ENCODE assay signal across 1 cellular context in the genomic region with DNA sequence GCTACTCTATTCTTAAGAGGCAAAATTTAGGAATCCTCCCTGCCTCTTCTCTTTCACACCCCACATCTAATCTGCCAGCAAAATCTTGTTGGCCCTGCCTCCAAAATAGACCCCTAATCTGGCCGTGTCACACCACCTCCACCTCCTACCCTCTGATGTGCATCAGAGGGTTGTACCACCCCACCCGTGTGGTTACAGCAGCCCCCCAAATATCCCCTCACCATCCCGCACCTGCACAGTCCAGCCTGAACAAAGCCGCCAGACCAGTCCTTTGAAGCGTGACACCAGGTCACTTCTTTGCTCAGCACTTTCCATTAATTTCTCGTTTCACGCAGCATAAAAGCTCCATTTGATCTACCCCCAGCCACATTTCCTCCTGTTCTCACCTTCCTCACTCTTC.
TF ChIP-seq lines count a peak whose summit lies in the region.

No MANE protein-coding gene starts in this region.

TF ChIP-seq in H1, 55 proteins besides CTCF, POLR2A, EP300 and RAD21:
- TF ChIP-seq BRCA1 (IDR thresholded peaks at IDR 0.05; ENCODE audit: low read depth, low read length) (no peak), BACH1 (IDR thresholded peaks at IDR 0.05; ENCODE audit: low read length) (no peak), KDM5A (IDR thresholded peaks at IDR 0.05; ENCODE audit: low read length) (no peak), TCF12 (IDR thresholded peaks at IDR 0.05; ENCODE audit: low read depth, low read length) (no peak), FOSL1 (IDR thresholded peaks at IDR 0.05; ENCODE audit: insufficient read depth, low read depth, low read length) (no peak), SUZ12 (IDR thresholded peaks at IDR 0.05; ENCODE audit: low read length) (no peak), CHD1 (IDR thresholded peaks at IDR 0.05; ENCODE audit: low read depth, low read length) (no peak), ATF3 (IDR thresholded peaks at IDR 0.05; ENCODE audit: insufficient read depth, low read depth, low read length) (no peak), EZH2 (IDR thresholded peaks at IDR 0.05; ENCODE audit: low read depth, low read length, severe bottlenecking) (no peak), POLR2AphosphoS5 (IDR thresholded peaks at IDR 0.05; ENCODE audit: low read depth, low read length) (no peak), HDAC2 (IDR thresholded peaks at IDR 0.05; ENCODE audit: borderline replicate concordance in 1 of 2, low read depth in 2 of 2, low read length in 2 of 2) (no peak), CREB1 (IDR thresholded peaks at IDR 0.05) (no peak), ASH2L (IDR thresholded peaks at IDR 0.05; ENCODE audit: low read length) (no peak), CBX8 (IDR thresholded peaks at IDR 0.05; ENCODE audit: borderline replicate concordance, low read depth, low read length) (no peak), TBP (IDR thresholded peaks at IDR 0.05; ENCODE audit: low read depth, low read length) (no peak), JUND (IDR thresholded peaks at IDR 0.05; ENCODE audit: low read length) (no peak), GABPA (IDR thresholded peaks at IDR 0.05; ENCODE audit: borderline replicate concordance, insufficient read depth, low read length) (no peak), RFX5 (IDR thresholded peaks at IDR 0.05; ENCODE audit: borderline replicate concordance, low read depth, low read length) (no peak), HDAC6 (IDR thresholded peaks at IDR 0.05; ENCODE audit: low read depth, low read length) (no peak)
